9 cellular contexts compared by ENCODE assay signal in genomic region chr11:115759622-115760527, GRCh38.
DNase-seq lines count a peak whose midpoint lies in the region; ATAC-seq, FAIRE-seq and TF ChIP-seq lines count a peak whose summit lies in the region.
"Had no signal": no experiment of that assay in that cellular context is flagged by ENCODE, and none has a peak within 500 bp of the region (broad histone marks: within the 10 kb centered on the region; RNA-seq: fewer than 3 reads in every experiment).

No MANE protein-coding gene starts in this region.

- no peak overlapping the region for H3K4me3 Mint-ChIP-seq in effector memory CD8-positive, alpha-beta T cell

- DNase-seq in HFF-Myc (ENCODE audit: extremely low read depth, low read depth) (no peak), astrocyte of the spinal cord (ENCODE audit: low read depth, low spot score) (peak; percentile 10), kidney (peak; percentile 67), GM12891 (ENCODE audit: insufficient read length, low spot score) (no peak)
- no peak for DNase-seq in effector memory CD8-positive, alpha-beta T cell
- no peak for DNase-seq in activated CD4-positive, CD25-positive, alpha-beta regulatory T cell treated with anti-CD3 and anti-CD28 coated beads, Interleukin-2, amount 50 U/mL, for 72 hours

- H3K4me1 Mint-ChIP-seq in effector memory CD8-positive, alpha-beta T cell (ENCODE audit: low read depth in 2 of 2), result peaks cover 0 to 8% of the 10 kb centered on the region in 2 donors

- no peak overlapping the region for H3K27ac ChIP-seq in kidney (ENCODE audit: low read depth in 2 of 2, low read length in 2 of 2)

- ATAC-seq in effector memory CD8-positive, alpha-beta T cell (replicated peaks), result no peak
- ATAC-seq in GM21786 (IDR thresholded peaks at IDR 0.05; ENCODE audit: unreplicated experiment), result no peak

- peak overlapping the region; percentile 33 for H3K4me2 ChIP-seq in skeletal muscle satellite cell (ENCODE audit: low read length)

- H3K9ac ChIP-seq in kidney (ENCODE audit: low read length in 2 of 2) (no peak overlapping the region), skeletal muscle satellite cell (ENCODE audit: low read depth, low read length) (no peak overlapping the region)

- H3K27ac Mint-ChIP-seq in effector memory CD8-positive, alpha-beta T cell, result peak overlapping the region in 1 of 2 donors; percentile 51

- H3K9me3 ChIP-seq in kidney (ENCODE audit: control insufficient read depth in 1 of 2, low read length in 2 of 2) (no peaks in the 10 kb centered on the region), skeletal muscle satellite cell (replicated peaks; ENCODE audit: low read length) (peaks cover 8% of the 10 kb centered on the region)

- H3K4me1 ChIP-seq in kidney (ENCODE audit: control insufficient read depth in 1 of 2, insufficient read depth in 1 of 2, low read depth in 1 of 2, low read length in 2 of 2) (no peaks in the 10 kb centered on the region), skeletal muscle satellite cell (ENCODE audit: control insufficient read depth, insufficient read depth, low read length) (no peaks in the 10 kb centered on the region)

- no peaks in the 10 kb centered on the region for H3K27me3 ChIP-seq in skeletal muscle satellite cell (ENCODE audit: control insufficient read depth, insufficient read depth, low read length)

- TF ChIP-seq CTCF in HFF-Myc (IDR thresholded peaks at IDR 0.05; ENCODE audit: low read depth, low read length, missing control alignments) (no peak), astrocyte of the spinal cord (IDR thresholded peaks at IDR 0.05; ENCODE audit: low read depth, low read length) (no peak), kidney (IDR thresholded peaks at IDR 0.05; ENCODE audit: borderline replicate concordance, extremely low read depth, insufficient read depth) (no peak)

- H3K36me3 ChIP-seq in kidney (ENCODE audit: control insufficient read depth in 1 of 2, insufficient read depth in 2 of 2, low read length in 2 of 2), result no peaks in the 10 kb centered on the region
- H3K36me3 ChIP-seq in skeletal muscle satellite cell (ENCODE audit: insufficient read depth, low read length), result no peaks in the 10 kb centered on the region

- H3K4me3 ChIP-seq in HFF-Myc (replicated peaks; ENCODE audit: low read depth, low read length) (0 out of 2 replicates have a peak overlapping the region, but pooled peaks have one; percentile 7), astrocyte of the spinal cord (ENCODE audit: low read depth, low read length) (peak overlapping the region; percentile 40), kidney (ENCODE audit: low read length in 2 of 2) (peak overlapping the region; percentile 36 to 55), skeletal muscle satellite cell (ENCODE audit: low read length) (peak overlapping the region; percentile 59)

- H3K27me3 Mint-ChIP-seq in effector memory CD8-positive, alpha-beta T cell, result peaks cover 44 to 55% of the 10 kb centered on the region in 2 donors

- no peaks in the 10 kb centered on the region for H3K36me3 Mint-ChIP-seq in effector memory CD8-positive, alpha-beta T cell (ENCODE audit: insufficient read depth)

- FAIRE-seq in kidney (lab: Jason Lieb, UNC) (no peak), GM12891 (lab: Jason Lieb, UNC) (no peak)
- FAIRE-seq: endothelial cell of umbilical vein had no signal

- intact Hi-C loops in kidney (cut with DNase I), result no loop called here

- in situ Hi-C loops in astrocyte of the spinal cord (cut with HindIII; ENCODE audit: low sequenced_read_pairs), result no loop called here

- TF ChIP-seq POLR2A in GM12891 (IDR thresholded peaks at IDR 0.05; ENCODE audit: low read depth, low read length), result no peak

- no peaks in the 10 kb centered on the region for H3K9me3 Mint-ChIP-seq in effector memory CD8-positive, alpha-beta T cell

TF ChIP-seq in GM12891, 5 proteins besides CTCF, POLR2A, EP300 and RAD21:
- no peak for TF ChIP-seq POLR2AphosphoS5 (IDR thresholded peaks at IDR 0.05; ENCODE audit: low read depth, low read length)
- no peak for TF ChIP-seq POU2F2 (IDR thresholded peaks at IDR 0.05; ENCODE audit: low read depth, low read length)
- TF ChIP-seq PAX5 (IDR thresholded peaks at IDR 0.05; ENCODE audit: insufficient read depth, low read length, severe bottlenecking), result no peak
- TF ChIP-seq SPI1 (IDR thresholded peaks at IDR 0.05; ENCODE audit: low read depth, low read length), result no peak
- no peak for TF ChIP-seq TAF1 (IDR thresholded peaks at IDR 0.05; ENCODE audit: low read depth, low read length)
TF ChIP-seq in GM12891: peak in this region for 0.

Comparison
In these comparisons a context has a peak if more than half of its experiments do, and no peak if none do; other contexts are left out.
1. DNase-seq: peak in astrocyte of the spinal cord (single experiment) and kidney (single experiment); none in HFF-Myc (single experiment), GM12891 (single experiment), effector memory CD8-positive, alpha-beta T cell (0 of 3) and activated CD4-positive, CD25-positive, alpha-beta regulatory T cell treated with anti-CD3 and anti-CD28 coated beads, Interleukin-2, amount 50 U/mL, for 72 hours (single experiment).
2. H3K4me3 ChIP-seq: peak in every context shown above with its lines; median percentile 59 in skeletal muscle satellite cell; 46 in kidney; 40 in astrocyte of the spinal cord; 7 in HFF-Myc.